13 cellular contexts compared by ENCODE assay signal in genomic region chr15:79025201-79025600, GRCh38.
DNase-seq lines count a peak whose midpoint lies in the region; ATAC-seq and TF ChIP-seq lines count a peak whose summit lies in the region.
"Had no signal": no experiment of that assay in that cellular context is flagged by ENCODE, and none has a peak within 500 bp of the region (broad histone marks: within the 10 kb centered on the region; RNA-seq: fewer than 3 reads in every experiment).

No MANE protein-coding gene starts in this region.

- no peak overlapping the region for H3K27ac Mint-ChIP-seq in neural progenitor cell
- H3K27ac Mint-ChIP-seq: T-helper 17 cell had no signal

- ATAC-seq in Right ventricle myocardium superior (ENCODE audit: poor library complexity) (no peak), HG02973 (IDR thresholded peaks at IDR 0.05; ENCODE audit: unreplicated experiment) (no peak)
- ATAC-seq: left lobe of liver, pancreas, T-helper 17 cell had no signal

- H3K4me1 Mint-ChIP-seq in neural progenitor cell: peaks cover 2% of the 10 kb centered on the region
- H3K4me1 Mint-ChIP-seq: T-helper 17 cell had no signal

- no peaks in the 10 kb centered on the region for H3K36me3 ChIP-seq in Loucy (ENCODE audit: insufficient read depth, low read length)
- H3K36me3 ChIP-seq in neural progenitor cell: no peaks in the 10 kb centered on the region
- H3K36me3 ChIP-seq: pancreas had no signal

- H3K9me3 Mint-ChIP-seq in neural progenitor cell: peaks cover 9% of the 10 kb centered on the region

- H3K27ac ChIP-seq in VCaP (no peak overlapping the region), neural progenitor cell (no peak overlapping the region)
- H3K27ac ChIP-seq: pancreas had no signal

- no peaks in the 10 kb centered on the region for H4K20me1 ChIP-seq in Loucy (ENCODE audit: insufficient read depth, low read length, poor library complexity, severe bottlenecking)
- no peaks in the 10 kb centered on the region for H4K20me1 ChIP-seq in neural progenitor cell (ENCODE audit: low read depth)

- DNase-seq in SKM-1 treated with dmso at 0.1 percent for 144 hours (lab: John Stamatoyannopoulos, UW; ENCODE audit: unreplicated experiment): peak; percentile 51
- DNase-seq in SKM-1 (lab: John Stamatoyannopoulos, UW; ENCODE audit: unreplicated experiment): no peak
- peak; percentile 24 for DNase-seq in neural progenitor cell (ENCODE audit: low spot score)
- DNase-seq in NCI-H146 treated with DMSO at 0.1 percent for 48 hours (lab: John Stamatoyannopoulos, UW; ENCODE audit: unreplicated experiment): no peak
- no peak for DNase-seq in Right ventricle myocardium superior
- DNase-seq: central memory CD4-positive, alpha-beta T cell; NCI-H510A treated with DMSO at 0.1 percent for 48 hours; pancreas; T-helper 17 cell had no signal

- H3K4me1 ChIP-seq in Loucy (ENCODE audit: insufficient read depth, low read length, poor library complexity, severe bottlenecking): no peaks in the 10 kb centered on the region
- no peaks in the 10 kb centered on the region for H3K4me1 ChIP-seq in neural progenitor cell
- H3K4me1 ChIP-seq: pancreas had no signal

- H3K79me2 ChIP-seq in Loucy (ENCODE audit: insufficient read depth, low read length): no peaks in the 10 kb centered on the region
- no peaks in the 10 kb centered on the region for H3K79me2 ChIP-seq in neural progenitor cell (ENCODE audit: low read depth)

- H3K9me3 ChIP-seq in Loucy (ENCODE audit: insufficient read depth, low read depth, low read length) (no peaks in the 10 kb centered on the region), neural progenitor cell (ENCODE audit: low read depth) (no peaks in the 10 kb centered on the region)
- H3K9me3 ChIP-seq: pancreas had no signal

- peak; percentile 62 for TF ChIP-seq CTCF in Loucy (conservative IDR thresholded peaks at IDR 0.05; ENCODE audit: low read length)
- TF ChIP-seq CTCF in VCaP (conservative IDR thresholded peaks at IDR 0.05): peak; percentile 54; the same call in 1 of the 2 replicates
- TF ChIP-seq CTCF in neural progenitor cell (IDR thresholded peaks at IDR 0.05): peak; percentile 19

- intact Hi-C loops in Right ventricle myocardium superior (cut with DNase I): no loop called here

- H3K4me3 ChIP-seq in Loucy (ENCODE audit: low read length, poor library complexity, severe bottlenecking) (no peak overlapping the region), neural progenitor cell (no peak overlapping the region)
- H3K4me3 ChIP-seq: pancreas had no signal

- H2AFZ ChIP-seq in Loucy (ENCODE audit: low read length) (peak overlapping the region; percentile 18; the same call in 1 of the 2 replicates), neural progenitor cell (replicated peaks) (no peak overlapping the region)

- H3K27me3 Mint-ChIP-seq in neural progenitor cell (ENCODE audit: insufficient read depth, low read depth): peaks cover 15% of the 10 kb centered on the region
- H3K27me3 Mint-ChIP-seq: T-helper 17 cell had no signal

- H3K9ac ChIP-seq in Loucy (ENCODE audit: low read depth, low read length, poor library complexity, severe bottlenecking): no peak overlapping the region
- no peak overlapping the region for H3K9ac ChIP-seq in neural progenitor cell

- H3K4me3 Mint-ChIP-seq in neural progenitor cell: no peak overlapping the region
- H3K4me3 Mint-ChIP-seq: T-helper 17 cell had no signal

- no peaks in the 10 kb centered on the region for H3K36me3 Mint-ChIP-seq in neural progenitor cell

- H3K27me3 ChIP-seq in Loucy (ENCODE audit: insufficient read depth, low read length, poor library complexity, severe bottlenecking): no peaks in the 10 kb centered on the region
- H3K27me3 ChIP-seq in neural progenitor cell: no peaks in the 10 kb centered on the region
- H3K27me3 ChIP-seq: pancreas had no signal

- no peaks in the 10 kb centered on the region for H3F3A ChIP-seq in Loucy (ENCODE audit: low read depth)
- H3F3A ChIP-seq in neural progenitor cell (ENCODE audit: low read depth): no peaks in the 10 kb centered on the region

- no peaks in the 10 kb centered on the region for H3K9me2 ChIP-seq in Loucy (replicated peaks; ENCODE audit: low read depth, low read length)

- H3K4me2 ChIP-seq in Loucy (ENCODE audit: low read depth, low read length, poor library complexity, severe bottlenecking) (no peak overlapping the region), neural progenitor cell (no peak overlapping the region)

Comparison
In these comparisons a context has a peak if more than half of its experiments do, and no peak if none do; other contexts are left out.
1. DNase-seq: peak in SKM-1 treated with dmso at 0.1 percent for 144 hours (single experiment) and neural progenitor cell (single experiment); none in SKM-1 (single experiment), NCI-H146 treated with DMSO at 0.1 percent for 48 hours (single experiment) and Right ventricle myocardium superior (single experiment).
2. Peak in every context shown above with its lines, with median percentiles within 50 percentile points of each other: CTCF ChIP-seq.